In the genomic region with DNA sequence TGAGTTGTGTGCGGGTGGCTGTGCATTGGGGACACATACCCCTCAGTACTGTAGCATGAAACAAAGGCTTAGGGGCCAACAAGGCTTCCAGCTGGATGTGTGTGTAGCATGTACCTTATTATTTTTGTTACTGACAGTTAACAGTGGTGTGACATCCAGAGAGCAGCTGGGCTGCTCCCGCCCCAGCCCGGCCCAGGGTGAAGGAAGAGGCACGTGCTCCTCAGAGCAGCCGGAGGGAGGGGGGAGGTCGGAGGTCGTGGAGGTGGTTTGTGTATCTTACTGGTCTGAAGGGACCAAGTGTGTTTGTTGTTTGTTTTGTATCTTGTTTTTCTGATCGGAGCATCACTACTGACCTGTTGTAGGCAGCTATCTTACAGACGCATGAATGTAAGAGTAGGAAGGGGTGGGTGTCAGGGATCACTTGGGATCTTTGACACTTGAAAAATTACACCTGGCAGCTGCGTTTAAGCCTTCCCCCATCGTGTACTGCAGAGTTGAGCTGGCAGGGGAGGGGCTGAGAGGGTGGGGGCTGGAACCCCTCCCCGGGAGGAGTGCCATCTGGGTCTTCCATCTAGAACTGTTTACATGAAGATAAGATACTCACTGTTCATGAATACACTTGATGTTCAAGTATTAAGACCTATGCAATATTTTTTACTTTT, we compare ENCODE assay signal across 8 cellular contexts. TPM values are rescaled to one million over a fixed set of nuclear protein-coding genes. Genes with fewer than 3 reads are reported as not detected.
DNase-seq lines count a peak whose midpoint lies in the region; ATAC-seq, FAIRE-seq and TF ChIP-seq lines count a peak whose summit lies in the region.

No MANE protein-coding gene starts in this region.

- H3K4me1 ChIP-seq in mucosa of descending colon (ENCODE audit: low read depth) = peaks cover 27% of the 10 kb centered on the region

- TF ChIP-seq CTCF in mucosa of descending colon (IDR thresholded peaks at IDR 0.05) = no peak

- H3K4me1 Mint-ChIP-seq in central memory CD8-positive, alpha-beta T cell = peaks cover 44% of the 10 kb centered on the region

- peaks cover 27% of the 10 kb centered on the region for H3K36me3 Mint-ChIP-seq in central memory CD8-positive, alpha-beta T cell (ENCODE audit: insufficient read depth)

- peak overlapping the region; percentile 89 for H3K4me3 ChIP-seq in mucosa of descending colon

- H3K9me3 Mint-ChIP-seq in central memory CD8-positive, alpha-beta T cell = no peaks in the 10 kb centered on the region

- H3K4me3 Mint-ChIP-seq in central memory CD8-positive, alpha-beta T cell = peak overlapping the region; percentile 99

- no peaks in the 10 kb centered on the region for H3K27me3 Mint-ChIP-seq in central memory CD8-positive, alpha-beta T cell

- TF ChIP-seq POLR2A in GM12891 (IDR thresholded peaks at IDR 0.05; ENCODE audit: low read depth, low read length) = no peak; the same call in 1 of the 2 replicates

- H3K27ac Mint-ChIP-seq in central memory CD8-positive, alpha-beta T cell (ENCODE audit: low read depth) = peak overlapping the region; percentile 97

- intact Hi-C loops in mucosa of descending colon (cut with DNase I, micrococcal nuclease) = no loop called here

- DNase-seq in GM12891 (ENCODE audit: insufficient read length, low spot score) (no peak), NCI-H82 (lab: John Stamatoyannopoulos, UW) (peak; percentile 83), mucosa of descending colon (peak in 2 of 3 donors; percentile 46 to 66)
- no peak for DNase-seq in central memory CD8-positive, alpha-beta T cell (ENCODE audit: low spot score in 2 of 2)

- no peak for ATAC-seq in central memory CD8-positive, alpha-beta T cell (replicated peaks; ENCODE audit: extremely low read depth, poor library complexity, severe bottlenecking)
- ATAC-seq in mucosa of descending colon (no peak), GM18861 (IDR thresholded peaks at IDR 0.05; ENCODE audit: unreplicated experiment) (no peak), HG03108 (IDR thresholded peaks at IDR 0.05; ENCODE audit: unreplicated experiment) (no peak), GM18870 (IDR thresholded peaks at IDR 0.05; ENCODE audit: unreplicated experiment) (no peak), GM21515 (IDR thresholded peaks at IDR 0.05; ENCODE audit: unreplicated experiment) (no peak)

- FAIRE-seq in GM12891 (lab: Jason Lieb, UNC) = peak; percentile 26

- no peaks in the 10 kb centered on the region for H3K36me3 ChIP-seq in mucosa of descending colon (ENCODE audit: low read depth)

- H3K9me3 ChIP-seq in mucosa of descending colon = no peaks in the 10 kb centered on the region

TF ChIP-seq in GM12891, 5 proteins besides CTCF, POLR2A, EP300 and RAD21:
- TF ChIP-seq PAX5 (IDR thresholded peaks at IDR 0.05; ENCODE audit: insufficient read depth, low read length, severe bottlenecking) (no peak), POLR2AphosphoS5 (IDR thresholded peaks at IDR 0.05; ENCODE audit: low read depth, low read length) (0 out of 2 replicates have a peak, but pooled peaks have one; percentile 36)
TF ChIP-seq in GM12891: peak in this region for 1.

RNA-seq across cellular contexts. Expression of a gene that starts 1.8 kb away (rescaled TPM):
- polyA plus RNA-seq in GM12891 (2012; ENCODE audit: low read depth, missing spikeins) = 93.2 TPM
- 100 to 1,000 TPM in 1 of 3 donors, 10 to 100 TPM in 2; 32.9 to 142 (median 49.6) TPM for total RNA-seq in mucosa of descending colon

RNA-seq across cellular contexts. Expression of a gene that starts 59.4 kb away (rescaled TPM):
- polyA plus RNA-seq in GM12891 (2012; ENCODE audit: low read depth, missing spikeins) = 36.5 TPM
- total RNA-seq in mucosa of descending colon = 10 to 100 TPM; 18.0 to 23.6 (median 21.4) TPM

RNA-seq across cellular contexts. Expression of a gene that starts 59.7 kb away (rescaled TPM):
- 101 TPM for polyA plus RNA-seq in GM12891 (2012; ENCODE audit: low read depth, missing spikeins)
- total RNA-seq in mucosa of descending colon = 100 to 1,000 TPM in 1 of 3 donors, 10 to 100 TPM in 2; 72.1 to 126 (median 83.5) TPM

Comparison
In these comparisons a context has a peak if more than half of its experiments do, and no peak if none do; other contexts are left out.
1. DNase-seq: peak in NCI-H82 (single experiment) and mucosa of descending colon (2 of 3); none in GM12891 (single experiment) and central memory CD8-positive, alpha-beta T cell (0 of 2).